Comparison of ENCODE assay signal across 8 cellular contexts in the genomic region with DNA sequence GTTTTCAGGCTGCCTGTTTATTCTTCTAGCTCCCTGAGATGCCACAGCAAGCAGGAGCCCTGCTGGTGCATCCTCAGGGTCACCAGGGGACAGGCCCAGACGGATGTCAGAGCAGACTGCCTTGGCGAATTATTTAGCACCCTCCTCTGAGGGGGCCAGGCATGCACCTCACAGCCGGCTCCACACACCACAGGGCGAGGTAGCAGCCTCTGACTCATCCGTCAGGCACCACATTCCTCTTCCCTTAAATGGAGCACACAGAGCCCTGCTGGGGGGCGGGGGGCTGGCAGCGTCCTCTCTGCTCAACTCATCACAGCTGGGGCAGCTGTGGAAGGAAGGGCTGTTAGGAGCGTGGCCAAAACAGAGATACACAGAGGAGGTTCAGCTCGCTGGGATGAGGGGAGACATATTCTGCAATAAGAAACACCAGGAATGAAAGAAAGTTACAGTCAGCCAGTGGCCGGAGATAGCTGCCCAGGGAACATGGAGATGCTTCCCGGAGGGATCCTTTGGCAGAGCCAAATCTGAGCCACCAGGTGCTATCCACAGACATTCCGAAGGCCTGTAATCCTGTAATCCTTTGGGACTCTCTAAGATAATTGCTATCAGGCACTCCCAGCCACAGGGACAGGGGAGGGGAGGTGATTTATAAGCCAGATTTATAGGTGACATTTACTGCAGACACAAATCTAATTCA. TPM values are rescaled to one million over a fixed set of nuclear protein-coding genes. Genes with fewer than 3 reads are reported as not detected.
A peak's percentile ranks its signal among the peaks of the same experiment; 100 is the strongest.
DNase-seq lines count a peak whose midpoint lies in the region; ATAC-seq and TF ChIP-seq lines count a peak whose summit lies in the region.

No MANE protein-coding gene starts in this region.

- peak; percentile 86 for DNase-seq in HS-27A (ENCODE audit: low read depth)
- peak; percentile 98 for DNase-seq in astrocyte of the spinal cord (ENCODE audit: low read depth, low spot score)
- peak; percentile 86 for DNase-seq in iPS-NIHi7 (ENCODE audit: extremely low spot score)
- peak; percentile 39 for DNase-seq in stomach
- DNase-seq in activated gamma-delta T cell (lab: John Stamatoyannopoulos, UW) = no peak
- no peak for DNase-seq in activated CD4-positive, alpha-beta T cell treated with anti-CD3 and anti-CD28 coated beads for 1 hour
- no peak for DNase-seq in DMS153 treated with DMSO at 0.1 percent for 48 hours (lab: John Stamatoyannopoulos, UW; ENCODE audit: unreplicated experiment)

- no peak for ATAC-seq in HG03460 (IDR thresholded peaks at IDR 0.05; ENCODE audit: unreplicated experiment)

- H3K4me3 ChIP-seq in astrocyte of the spinal cord (ENCODE audit: low read depth, low read length) (no peak overlapping the region), stomach (no peak overlapping the region)

- peaks cover 0 to 34% (median 15%) of the 10 kb centered on the region in 4 donors for H3K4me1 ChIP-seq in stomach

- TF ChIP-seq EP300 in stomach (IDR thresholded peaks at IDR 0.05) = no peak

- TF ChIP-seq POLR2A in stomach (IDR thresholded peaks at IDR 0.05) = no peak

- H3K27ac ChIP-seq in stomach = peak overlapping the region; percentile 1 to 82 (median 44)

- H3K9me3 ChIP-seq in stomach = peaks cover 0 to 14% (median 13%) of the 10 kb centered on the region in 4 donors

- peaks cover 0 to 16% (median 8%) of the 10 kb centered on the region in 4 donors for H3K36me3 ChIP-seq in stomach

- in situ Hi-C loops in astrocyte of the spinal cord (cut with HindIII; ENCODE audit: low sequenced_read_pairs) = no loop called here

- intact Hi-C loops in stomach (cut with DNase I; ENCODE audit: low total_unique reads) = no loop called here

- TF ChIP-seq CTCF in astrocyte of the spinal cord (IDR thresholded peaks at IDR 0.05; ENCODE audit: low read depth, low read length) (no peak), stomach (IDR thresholded peaks at IDR 0.05) (no peak)

- 46 to 66% (median 55%) methylated on average over 12 of the region's 12 CpGs for WGBS in stomach, 5 donors

- H3K27me3 ChIP-seq in stomach = no peaks in the 10 kb centered on the region

RNA-seq across cellular contexts. Expression of gene PRICKLE2, which starts 13.9 kb away (rescaled TPM):
- total RNA-seq in stomach = 10 to 100 TPM; 10.7 to 59.1 (median 42.5) TPM
- 1 to 10 TPM; 3.7 to 4.0 (median 3.8) TPM for polyA plus RNA-seq in stomach

Comparison
In these comparisons a context has a peak if more than half of its experiments do, and no peak if none do; other contexts are left out.
1. DNase-seq: peak in HS-27A (single experiment), astrocyte of the spinal cord (single experiment), iPS-NIHi7 (single experiment) and stomach (single experiment); none in activated gamma-delta T cell (single experiment), activated CD4-positive, alpha-beta T cell treated with anti-CD3 and anti-CD28 coated beads for 1 hour (single experiment) and DMS153 treated with DMSO at 0.1 percent for 48 hours (single experiment).